In genomic region chr18:55290898-55291297, GRCh38 we compare ENCODE assay signal across 23 cellular contexts.
DNase-seq lines count a peak whose midpoint lies in the region; ATAC-seq and TF ChIP-seq lines count a peak whose summit lies in the region.
"Had no signal": no experiment of that assay in that cellular context is flagged by ENCODE, and none has a peak within 500 bp of the region (broad histone marks: within the 10 kb centered on the region; RNA-seq: fewer than 3 reads in every experiment).

No MANE protein-coding gene starts in this region.

- peaks cover 79% of the 10 kb centered on the region for H3K4me1 Mint-ChIP-seq in stimulated activated memory B cell treated with anti-CD40 and anti-IgM and Interleukin-4, amounts not matched to agents 10 μg/mL and 1 μg/mL and 100 μg/mL, for 72 hours
- H3K4me1 Mint-ChIP-seq: central memory CD8-positive, alpha-beta T cell had no signal

- no peaks in the 10 kb centered on the region for H3K27me3 Mint-ChIP-seq in stimulated activated memory B cell treated with anti-CD40 and anti-IgM and Interleukin-4, amounts not matched to agents 10 μg/mL and 1 μg/mL and 100 μg/mL, for 72 hours
- H3K27me3 Mint-ChIP-seq: activated B cell treated with CpG ODN at 0.5 μM for 24 hours; activated naive CD8-positive, alpha-beta T cell treated with anti-CD3 and anti-CD28 coated beads, Interleukin-2, amount 50 U/mL, for 24 hours; central memory CD8-positive, alpha-beta T cell; natural killer cell treated with Interleukin-12 subunit alpha and Interleukin-12 subunit beta and Interleukin-15 and Interleukin-18, amount 100 ng/mL, for 72 hours; type B pancreatic cell had no signal

- H3K36me3 ChIP-seq in left ventricle myocardium inferior (no peaks in the 10 kb centered on the region), heart right ventricle (peaks cover 0 to 14% (median 0%) of the 10 kb centered on the region in 9 donors), adipocyte (ENCODE audit: control insufficient read depth, insufficient read depth, low read length, severe bottlenecking) (no peaks in the 10 kb centered on the region), MG63 (no peaks in the 10 kb centered on the region)
- H3K36me3 ChIP-seq: gastroesophageal sphincter, pancreas had no signal

- no peak for TF ChIP-seq CTCF in left ventricle myocardium inferior (IDR thresholded peaks at IDR 0.05; ENCODE audit: borderline replicate concordance)
- TF ChIP-seq CTCF in heart right ventricle (IDR thresholded peaks at IDR 0.05) = no peak

- no peak for ATAC-seq in heart right ventricle
- ATAC-seq in stimulated activated memory B cell treated with anti-CD40 and anti-IgM and Interleukin-4, amounts not matched to agents 10 μg/mL and 1 μg/mL and 100 μg/mL, for 72 hours = no peak
- ATAC-seq: activated naive CD8-positive, alpha-beta T cell treated with anti-CD3 and anti-CD28 coated beads, Interleukin-2, amount 50 U/mL, for 24 hours; gastroesophageal sphincter; natural killer cell treated with Interleukin-12 subunit alpha and Interleukin-12 subunit beta and Interleukin-15 and Interleukin-18, amount 100 ng/mL, for 72 hours; pancreas; sciatic nerve had no signal

- intact Hi-C loops in left ventricle myocardium inferior (cut with micrococcal nuclease) (no loop called here), heart right ventricle (cut with DNase I) (no loop called here)

- H3K9me3 ChIP-seq in left ventricle myocardium inferior (replicated peaks) (no peaks in the 10 kb centered on the region), heart right ventricle (no peaks in the 10 kb centered on the region), adipocyte (ENCODE audit: control insufficient read depth, low read length) (no peaks in the 10 kb centered on the region), MG63 (no peaks in the 10 kb centered on the region)
- H3K9me3 ChIP-seq: gastroesophageal sphincter, pancreas had no signal

- peaks cover 62% of the 10 kb centered on the region for H3K36me3 Mint-ChIP-seq in stimulated activated memory B cell treated with anti-CD40 and anti-IgM and Interleukin-4, amounts not matched to agents 10 μg/mL and 1 μg/mL and 100 μg/mL, for 72 hours
- H3K36me3 Mint-ChIP-seq: natural killer cell treated with Interleukin-12 subunit alpha and Interleukin-12 subunit beta and Interleukin-15 and Interleukin-18, amount 100 ng/mL, for 72 hours had no signal

- DNase-seq in left ventricle myocardium inferior (no peak), heart right ventricle (no peak), adipocyte (ENCODE audit: low read depth) (peak; percentile 42), glomerular visceral epithelial cell (ENCODE audit: extremely low spot score) (peak; percentile 39), MG63 (no peak), cerebellar nuclear complex (lab: John Stamatoyannopoulos, UW) (no peak)
- no peak for DNase-seq in activated effector memory CD4-positive, alpha-beta T cell treated with Interleukin-2 at 50 U/mL for 16 hours
- DNase-seq: activated B cell treated with CpG ODN at 0.5 μM for 24 hours; activated CD4-positive, alpha-beta T cell treated with anti-CD3 and anti-CD28 coated beads, Interleukin-2, amount 50 U/mL, for 4 hours; activated CD8-positive, alpha-beta memory T cell treated with anti-CD3 and anti-CD28 coated beads, Interleukin-2, amount 50 U/mL, for 4 hours; activated effector memory CD4-positive, alpha-beta T cell treated with anti-CD3 and anti-CD28 coated beads, Interleukin-2, amount 50 U/mL, for 16 hours; activated naive CD8-positive, alpha-beta T cell treated with anti-CD3 and anti-CD28 coated beads, Interleukin-2, amount 50 U/mL, for 24 hours; NCI-H2171 treated with DMSO at 0.1 percent for 48 hours; NCI-H526 treated with DMSO at 0.1 percent for 48 hours; pancreas; T-helper 9 cell had no signal

- H3K9me3 Mint-ChIP-seq in stimulated activated memory B cell treated with anti-CD40 and anti-IgM and Interleukin-4, amounts not matched to agents 10 μg/mL and 1 μg/mL and 100 μg/mL, for 72 hours = no peaks in the 10 kb centered on the region
- H3K9me3 Mint-ChIP-seq: activated B cell treated with CpG ODN at 0.5 μM for 24 hours; activated naive CD8-positive, alpha-beta T cell treated with anti-CD3 and anti-CD28 coated beads, Interleukin-2, amount 50 U/mL, for 24 hours; natural killer cell treated with Interleukin-12 subunit alpha and Interleukin-12 subunit beta and Interleukin-15 and Interleukin-18, amount 100 ng/mL, for 72 hours; type B pancreatic cell had no signal

- peak overlapping the region; percentile 13 for H3K27ac ChIP-seq in left ventricle myocardium inferior (replicated peaks)
- peak overlapping the region in 1 of 10 donors; percentile 5 for H3K27ac ChIP-seq in heart right ventricle
- H3K27ac ChIP-seq: 22Rv1, gastroesophageal sphincter, pancreas had no signal

- peaks cover 93% of the 10 kb centered on the region for H3K4me1 ChIP-seq in left ventricle myocardium inferior
- H3K4me1 ChIP-seq in heart right ventricle = peaks cover 4 to 98% (median 61%) of the 10 kb centered on the region in 9 donors
- peaks cover 8% of the 10 kb centered on the region for H3K4me1 ChIP-seq in adipocyte (ENCODE audit: control insufficient read depth, insufficient read depth, low read length)
- H3K4me1 ChIP-seq: pancreas had no signal

- no peak overlapping the region for H3K9ac ChIP-seq in adipocyte (ENCODE audit: low read length)

- H3K4me3 ChIP-seq in left ventricle myocardium inferior (no peak overlapping the region), heart right ventricle (no peak overlapping the region), adipocyte (ENCODE audit: low read length) (no peak overlapping the region), MG63 (no peak overlapping the region)
- H3K4me3 ChIP-seq: gastroesophageal sphincter, pancreas had no signal

- H3K27me3 ChIP-seq in left ventricle myocardium inferior (ENCODE audit: low read depth) = no peaks in the 10 kb centered on the region
- no peaks in the 10 kb centered on the region for H3K27me3 ChIP-seq in heart right ventricle
- no peaks in the 10 kb centered on the region for H3K27me3 ChIP-seq in adipocyte (replicated peaks; ENCODE audit: control insufficient read depth, insufficient read depth, low read length)
- H3K27me3 ChIP-seq in MG63 = no peaks in the 10 kb centered on the region
- H3K27me3 ChIP-seq: gastroesophageal sphincter, pancreas had no signal

- H3K27ac Mint-ChIP-seq in stimulated activated memory B cell treated with anti-CD40 and anti-IgM and Interleukin-4, amounts not matched to agents 10 μg/mL and 1 μg/mL and 100 μg/mL, for 72 hours = peak overlapping the region; percentile 72
- H3K27ac Mint-ChIP-seq: activated naive CD8-positive, alpha-beta T cell treated with anti-CD3 and anti-CD28 coated beads, Interleukin-2, amount 50 U/mL, for 24 hours; natural killer cell treated with Interleukin-12 subunit alpha and Interleukin-12 subunit beta and Interleukin-15 and Interleukin-18, amount 100 ng/mL, for 72 hours; type B pancreatic cell had no signal

- WGBS in heart right ventricle, 2 donors = 87 to 93% methylated on average over 2 of the region's 2 CpGs

- no peak overlapping the region for H3K4me3 Mint-ChIP-seq in stimulated activated memory B cell treated with anti-CD40 and anti-IgM and Interleukin-4, amounts not matched to agents 10 μg/mL and 1 μg/mL and 100 μg/mL, for 72 hours
- H3K4me3 Mint-ChIP-seq: activated naive CD8-positive, alpha-beta T cell treated with anti-CD3 and anti-CD28 coated beads, Interleukin-2, amount 50 U/mL, for 24 hours; central memory CD8-positive, alpha-beta T cell; natural killer cell treated with Interleukin-12 subunit alpha and Interleukin-12 subunit beta and Interleukin-15 and Interleukin-18, amount 100 ng/mL, for 72 hours; type B pancreatic cell had no signal

Comparison
In these comparisons a context has a peak if more than half of its experiments do, and no peak if none do; other contexts are left out.
1. DNase-seq: peak in adipocyte (single experiment) and glomerular visceral epithelial cell (single experiment); none in left ventricle myocardium inferior (single experiment), heart right ventricle (0 of 2), MG63 (single experiment), cerebellar nuclear complex (0 of 2) and activated effector memory CD4-positive, alpha-beta T cell treated with Interleukin-2 at 50 U/mL for 16 hours (single experiment).